ENCODE assay signal across 1 cellular context in genomic region chr5:61878471-61878870, GRCh38.
TF ChIP-seq lines count a peak whose summit lies in the region.

No MANE protein-coding gene starts in this region.

TF ChIP-seq in SK-N-SH treated with all-trans-retinoic acid at 6 μM for 48 hours, 23 proteins besides CTCF, POLR2A, EP300 and RAD21 (continued from another document):
- TF ChIP-seq TSHZ2 (CRISPR knock-in tag; IDR thresholded peaks at IDR 0.05) (no peak), CSRNP3 (CRISPR knock-in tag; IDR thresholded peaks at IDR 0.05) (no peak), ZNF8 (CRISPR knock-in tag; IDR thresholded peaks at IDR 0.05) (no peak), PPARA (CRISPR knock-in tag; IDR thresholded peaks at IDR 0.05; ENCODE audit: borderline replicate concordance) (no peak), ISL1 (CRISPR knock-in tag; IDR thresholded peaks at IDR 0.05) (no peak), ZC3H10 (CRISPR knock-in tag; IDR thresholded peaks at IDR 0.05) (no peak), ESRRG (CRISPR knock-in tag; IDR thresholded peaks at IDR 0.05) (no peak), CSDC2 (CRISPR knock-in tag; IDR thresholded peaks at IDR 0.05) (no peak), ZNF565 (CRISPR knock-in tag; conservative IDR thresholded peaks at IDR 0.05; ENCODE audit: low read depth) (no peak), ZFP30 (CRISPR knock-in tag; IDR thresholded peaks at IDR 0.05) (no peak), BACH2 (CRISPR knock-in tag; IDR thresholded peaks at IDR 0.05; ENCODE audit: borderline replicate concordance) (no peak)
